In genomic region chr2:183564726-183565125, GRCh38 we compare ENCODE assay signal across 30 cellular contexts.
"Had no signal": no experiment of that assay in that cellular context is flagged by ENCODE, and none has a peak within 500 bp of the region (broad histone marks: within the 10 kb centered on the region; RNA-seq: fewer than 3 reads in every experiment).

No MANE protein-coding gene starts in this region.

- H3K4me1 ChIP-seq: body of pancreas, colonic mucosa, esophagus squamous epithelium, gastrocnemius medialis, neural progenitor cell, parathyroid adenoma, psoas muscle, sigmoid colon, stomach, thyroid gland, upper lobe of right lung had no signal

- ATAC-seq: body of pancreas; gastrocnemius medialis; natural killer cell; psoas muscle; stimulated activated naive B cell treated with anti-CD40 and anti-IgM and Interleukin-4, amounts not matched to agents 10 μg/mL and 1 μg/mL and 100 μg/mL, for 72 hours; T-cell; upper lobe of right lung had no signal

- DNase-seq: activated CD4-positive, alpha-beta T cell treated with anti-CD3 and anti-CD28 coated beads for 4 hours; activated CD4-positive, alpha-beta T cell treated with anti-CD3 and anti-CD28 coated beads, Interleukin-2, amount 50 U/mL, for 4 hours; activated CD4-positive, CD25-positive, alpha-beta regulatory T cell; activated effector memory CD4-positive, alpha-beta T cell treated with Interleukin-2 at 50 U/mL for 16 hours; activated naive CD4-positive, alpha-beta T cell treated with anti-CD3 and anti-CD28 coated beads for 36 hours; activated naive CD8-positive, alpha-beta T cell treated with anti-CD3 and anti-CD28 coated beads, Interleukin-2, amount 10 ng/mL, durations not matched to agents 7 days and 5 days; amniotic stem cell; body of pancreas; cerebellar nuclear complex; colonic mucosa; effector CD8-positive, alpha-beta T cell; esophagus squamous epithelium; gastrocnemius medialis; immature natural killer cell; natural killer cell; occipital lobe; psoas muscle; sigmoid colon; stimulated activated CD4-positive, alpha-beta T cell treated with anti-CD3 and anti-CD28 coated beads, Interleukin-15, amount 100 ng/mL, for 24 hours; stimulated activated CD4-positive, alpha-beta T cell treated with anti-CD3 and anti-CD28 coated beads, Interleukin-2, amount 100 ng/mL, for 24 hours; stimulated activated naive B cell treated with anti-CD40 and anti-IgM and Interleukin-4, amounts not matched to agents 10 μg/mL and 1 μg/mL and 100 μg/mL, for 72 hours; stomach; T-cell; thyroid gland; upper lobe of right lung had no signal

- H3K9me3 ChIP-seq: body of pancreas, colonic mucosa, esophagus squamous epithelium, gastrocnemius medialis, psoas muscle, sigmoid colon, stomach, thyroid gland, upper lobe of right lung had no signal

- H3K27ac ChIP-seq: body of pancreas, cardiac muscle cell, colonic mucosa, epithelial cell of prostate, esophagus squamous epithelium, gastrocnemius medialis, hepatocyte, neural progenitor cell, parathyroid adenoma, psoas muscle, sigmoid colon, stomach, thyroid gland, upper lobe of right lung had no signal

- H3K27me3 ChIP-seq: body of pancreas, cardiac muscle cell, colonic mucosa, esophagus squamous epithelium, gastrocnemius medialis, hepatocyte, neural progenitor cell, sigmoid colon, stomach, thyroid gland, upper lobe of right lung had no signal

- H3K4me3 ChIP-seq: body of pancreas, cardiac muscle cell, colonic mucosa, esophagus squamous epithelium, gastrocnemius medialis, hepatocyte, neural progenitor cell, psoas muscle, sigmoid colon, stomach, thyroid gland, upper lobe of right lung had no signal

- H3K36me3 ChIP-seq: cardiac muscle cell, colonic mucosa, esophagus squamous epithelium, gastrocnemius medialis, neural progenitor cell, sigmoid colon, stomach, thyroid gland, upper lobe of right lung had no signal
